2 cellular contexts compared by ENCODE assay signal in the genomic region with DNA sequence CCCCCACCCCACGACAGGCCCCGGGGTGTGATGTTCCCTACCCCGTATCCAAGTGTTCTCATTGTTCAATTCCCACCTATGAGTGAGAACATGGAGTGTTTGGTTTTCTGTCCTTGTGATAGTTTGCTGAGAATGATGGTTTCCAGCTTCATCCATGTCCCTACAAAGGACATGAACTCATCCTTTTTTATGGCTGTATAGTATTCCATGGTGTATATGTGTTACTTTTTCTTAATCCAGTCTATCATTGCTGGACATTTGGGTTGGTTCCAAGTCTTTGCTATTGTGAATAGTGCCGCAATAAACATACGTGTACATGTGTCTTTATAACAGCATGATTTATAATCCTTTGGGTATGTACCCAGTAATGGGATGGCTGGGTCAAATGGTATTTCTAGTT.
TF ChIP-seq lines count a peak whose summit lies in the region.

No MANE protein-coding gene starts in this region.

TF ChIP-seq in HEK293, 187 proteins besides CTCF, POLR2A, EP300 and RAD21:
- 0 out of 2 replicates have a peak, but pooled peaks have one; percentile 24 for TF ChIP-seq ZNF280D (tag by site-specific recombination; IDR thresholded peaks at IDR 0.05)
- TF ChIP-seq ZNF146 (tag by site-specific recombination; IDR thresholded peaks at IDR 0.05) = peak; percentile 97
- TF ChIP-seq ZNF580 (tag by site-specific recombination; IDR thresholded peaks at IDR 0.05) = peak; percentile 60

TF ChIP-seq in K562, 482 proteins besides CTCF, POLR2A, EP300 and RAD21:
- 0 out of 4 replicates have a peak, but pooled peaks have one; percentile 12 to 34 for TF ChIP-seq KDM1A (IDR thresholded peaks at IDR 0.05)
- TF ChIP-seq ZNF146 (CRISPR knock-in tag; IDR thresholded peaks at IDR 0.05; ENCODE audit: unreplicated experiment) = peak; percentile 73
- TF ChIP-seq BCOR (IDR thresholded peaks at IDR 0.05) = peak; percentile 59; the same call in 1 of the 2 replicates
